ENCODE assay signal across 22 cellular contexts in the genomic region with DNA sequence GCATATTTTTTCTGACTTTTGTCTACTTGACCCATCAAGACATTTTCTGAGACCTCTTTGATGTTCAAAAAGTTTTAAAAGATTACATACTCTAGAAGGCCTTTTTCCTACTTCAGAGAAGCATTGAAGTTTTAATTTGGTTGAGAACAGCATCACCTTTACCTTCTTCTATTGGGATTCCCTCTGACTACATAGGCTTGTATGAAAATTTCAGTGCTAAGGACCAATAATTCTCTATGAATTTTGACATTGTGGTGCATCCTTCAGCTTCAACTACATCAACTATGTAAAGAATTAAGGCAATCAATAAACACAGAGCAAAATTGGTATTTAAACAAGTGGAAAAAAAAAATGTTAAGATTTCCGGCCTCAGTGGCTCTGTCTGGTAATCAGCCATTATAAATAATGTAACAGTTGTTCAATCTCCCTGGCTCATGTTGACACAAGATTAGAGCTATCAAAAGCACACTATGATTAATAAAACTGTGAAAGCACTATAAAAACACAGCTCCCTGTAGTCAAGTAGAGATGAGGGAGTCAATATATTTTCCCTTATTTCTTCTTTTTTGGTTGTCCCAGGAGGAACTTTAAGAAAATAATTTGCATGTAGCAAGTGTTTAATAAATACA.
A peak's percentile ranks its signal among the peaks of the same experiment; 100 is the strongest.
DNase-seq lines count a peak whose midpoint lies in the region; FAIRE-seq and TF ChIP-seq lines count a peak whose summit lies in the region.
"Had no signal": no experiment of that assay in that cellular context is flagged by ENCODE, and none has a peak within 500 bp of the region (broad histone marks: within the 10 kb centered on the region; RNA-seq: fewer than 3 reads in every experiment).

No MANE protein-coding gene starts in this region.

- H3K27ac ChIP-seq in smooth muscle cell (ENCODE audit: low read depth): no peak overlapping the region
- H3K27ac ChIP-seq: 22Rv1, BLaER1, C4-2B had no signal

- no peaks in the 10 kb centered on the region for H3K9me3 Mint-ChIP-seq in Calu3 (ENCODE audit: low read depth, unreplicated experiment)

- H3K36me3 Mint-ChIP-seq in Calu3 (ENCODE audit: insufficient read depth, unreplicated experiment): no peaks in the 10 kb centered on the region
- H3K36me3 Mint-ChIP-seq: CD4-positive, CD25-positive, alpha-beta regulatory T cell; CD8-positive, alpha-beta T cell had no signal

- CTCF ChIA-PET in Calu3 (lab: Charles Lee): interaction anchor here (0.7 kb wide), 1 partner anchor 243 kb away, joined by 3 read pairs; no protein-coding TSS in a partner anchor

- intact Hi-C loops in Calu3 (cut with micrococcal nuclease; ENCODE audit: unreplicated experiment): no loop called here

- peak overlapping the region; percentile 10 for H2AFZ ChIP-seq in smooth muscle cell (ENCODE audit: low read depth)
- H2AFZ ChIP-seq: GM23338 had no signal

- H3K27me3 ChIP-seq in smooth muscle cell (ENCODE audit: low read depth): no peaks in the 10 kb centered on the region
- H3K27me3 ChIP-seq: BLaER1 had no signal

- peaks cover 21% of the 10 kb centered on the region for H3K4me1 Mint-ChIP-seq in Calu3 (ENCODE audit: low read depth, unreplicated experiment)
- H3K4me1 Mint-ChIP-seq: B cell; CD4-positive, CD25-positive, alpha-beta regulatory T cell had no signal

- H3K9me3 ChIP-seq in smooth muscle cell (replicated peaks; ENCODE audit: low read depth): no peaks in the 10 kb centered on the region
- H3K9me3 ChIP-seq: BLaER1, Caco-2 had no signal

- H3K27ac Mint-ChIP-seq in Calu3 (ENCODE audit: unreplicated experiment): no peak overlapping the region
- H3K27ac Mint-ChIP-seq: B cell; CD4-positive, CD25-positive, alpha-beta regulatory T cell; CD8-positive, alpha-beta T cell; GM23338; H9 had no signal

- no peaks in the 10 kb centered on the region for H3K4me1 ChIP-seq in smooth muscle cell (ENCODE audit: low read depth)
- H3K4me1 ChIP-seq: BLaER1, Caco-2 had no signal

- FAIRE-seq in islet of Langerhans (lab: Jason Lieb, UNC): peak; percentile 90
- FAIRE-seq: A204.1, D721Med, G401.6, GM12892, GM19239 had no signal

- H3K36me3 ChIP-seq in smooth muscle cell (ENCODE audit: low read depth): no peaks in the 10 kb centered on the region
- H3K36me3 ChIP-seq: BLaER1 had no signal

- peak; percentile 3 for DNase-seq in DMS153 (lab: John Stamatoyannopoulos, UW)
- DNase-seq in DMS153 treated with DMSO at 0.1 percent for 48 hours (lab: John Stamatoyannopoulos, UW; ENCODE audit: unreplicated experiment): no peak
- no peak for DNase-seq in smooth muscle cell (lab: John Stamatoyannopoulos, UW; ENCODE audit: unreplicated experiment)
- DNase-seq in globus pallidus (ENCODE audit: low spot score): no peak
- no peak for DNase-seq in Calu3
- DNase-seq: Caco-2; CD4-positive, CD25-positive, alpha-beta regulatory T cell; CD8-positive, alpha-beta T cell; DMS 273 treated with DMSO at 0.1 percent for 48 hours; DND-41; H9 had no signal

- WGBS in smooth muscle cell (ENCODE audit: low lambda C conversion rate): 100% methylated on average over 1 of the region's 1 CpG

- BruUV-seq in Calu3 (replicated peaks; lab: Mats Ljungman, UMichigan): no TSS peak

- H3K9ac ChIP-seq in smooth muscle cell (ENCODE audit: low read depth): no peak overlapping the region
- H3K9ac ChIP-seq: BLaER1 had no signal

- no peaks in the 10 kb centered on the region for H3K27me3 Mint-ChIP-seq in Calu3 (ENCODE audit: unreplicated experiment)
- H3K27me3 Mint-ChIP-seq: B cell; CD4-positive, CD25-positive, alpha-beta regulatory T cell had no signal

- H3F3A ChIP-seq in smooth muscle cell (ENCODE audit: low read depth): no peaks in the 10 kb centered on the region

- H3K4me3 Mint-ChIP-seq in Calu3 (ENCODE audit: low read depth, unreplicated experiment): no peak overlapping the region
- H3K4me3 Mint-ChIP-seq: B cell; CD4-positive, CD25-positive, alpha-beta regulatory T cell; CD8-positive, alpha-beta T cell; GM23338; H9 had no signal

- no peak overlapping the region for H3K4me2 ChIP-seq in smooth muscle cell
- H3K4me2 ChIP-seq: BLaER1, GM23338 had no signal

- no peak overlapping the region for H3K4me3 ChIP-seq in smooth muscle cell
- H3K4me3 ChIP-seq: BLaER1, GM23338 had no signal

- no peaks in the 10 kb centered on the region for H3K79me2 ChIP-seq in smooth muscle cell (ENCODE audit: low read depth)

- TF ChIP-seq CTCF in smooth muscle cell (IDR thresholded peaks at IDR 0.05; ENCODE audit: borderline replicate concordance, insufficient read depth, poor library complexity, severe bottlenecking) (no peak), Calu3 (IDR thresholded peaks at IDR 0.05; ENCODE audit: unreplicated experiment) (no peak)

- no peaks in the 10 kb centered on the region for H4K20me1 ChIP-seq in smooth muscle cell (ENCODE audit: low read depth)
- H4K20me1 ChIP-seq: BLaER1 had no signal
